Comparison of ENCODE assay signal across 26 cellular contexts in genomic region chr5:143659614-143660238, GRCh38.
A peak's percentile ranks its signal among the peaks of the same experiment; 100 is the strongest.
DNase-seq lines count a peak whose midpoint lies in the region; ATAC-seq and TF ChIP-seq lines count a peak whose summit lies in the region.
"Had no signal": no experiment of that assay in that cellular context is flagged by ENCODE, and none has a peak within 500 bp of the region (broad histone marks: within the 10 kb centered on the region; RNA-seq: fewer than 3 reads in every experiment).

No MANE protein-coding gene starts in this region.

- H3K27ac ChIP-seq in lung (ENCODE audit: low read depth in 1 of 2, low read length in 1 of 2), result no peak overlapping the region
- no peak overlapping the region for H3K27ac ChIP-seq in foreskin keratinocyte
- H3K27ac ChIP-seq: ovary, upper lobe of left lung, VCaP had no signal

- no peaks in the 10 kb centered on the region for H3K4me1 Mint-ChIP-seq in activated naive CD8-positive, alpha-beta T cell treated with anti-CD3 and anti-CD28 coated beads, Interleukin-2, amount 50 U/mL, for 24 hours
- H3K4me1 Mint-ChIP-seq in activated T-cell treated with anti-CD3 and anti-CD28 coated beads, Interleukin-2, amount 50 U/mL, for 24 hours (ENCODE audit: low read depth), result no peaks in the 10 kb centered on the region
- no peaks in the 10 kb centered on the region for H3K4me1 Mint-ChIP-seq in activated naive CD4-positive, alpha-beta T cell treated with anti-CD3 and anti-CD28 coated beads for 36 hours (ENCODE audit: low read depth)
- H3K4me1 Mint-ChIP-seq: activated CD4-positive, alpha-beta T cell treated with anti-CD3 and anti-CD28 coated beads for 36 hours; activated naive CD4-positive, alpha-beta T cell treated with anti-CD3 and anti-CD28 coated beads, Interleukin-2, amount 50 U/mL, for 24 hours; activated T-helper 17 cell treated with anti-CD3 and anti-CD28 coated beads, Interleukin-2, amount 50 U/mL, for 72 hours; immature natural killer cell; memory B cell; neural crest cell; stimulated activated memory B cell treated with anti-CD40 and anti-IgM and Interleukin-4, amounts not matched to agents 10 μg/mL and 1 μg/mL and 100 μg/mL, for 72 hours had no signal

- DNase-seq in DMS53 treated with DMSO at 0.1 percent for 48 hours (lab: John Stamatoyannopoulos, UW; ENCODE audit: unreplicated experiment) (peak; percentile 65), LoVo (ENCODE audit: low spot score) (peak; percentile 61), SHP77 (lab: John Stamatoyannopoulos, UW) (peak; percentile 10 to 28), lung (ENCODE audit: low spot score) (no peak), foreskin keratinocyte (no peak)
- DNase-seq in activated naive CD8-positive, alpha-beta T cell treated with anti-CD3 and anti-CD28 coated beads, Interleukin-2, amount 50 U/mL, for 24 hours, result no peak
- DNase-seq in activated T-cell treated with anti-CD3 and anti-CD28 coated beads, Interleukin-2, amount 50 U/mL, for 24 hours, result no peak
- no peak for DNase-seq in activated naive CD4-positive, alpha-beta T cell treated with anti-CD3 and anti-CD28 coated beads for 36 hours
- DNase-seq: activated CD4-positive, alpha-beta T cell treated with anti-CD3 and anti-CD28 coated beads for 36 hours; activated CD8-positive, alpha-beta T cell treated with anti-CD3 and anti-CD28 coated beads, Interleukin-2, amount 10 ng/mL, durations not matched to agents 7 days and 5 days; BE2C; CD8-positive, alpha-beta T cell; DMS 273 treated with DMSO at 0.1 percent for 48 hours; immature natural killer cell; NCI-H2107; NCI-H446; NK-92 treated with Interleukin-12 subunit alpha and Interleukin-12 subunit beta, amount 100 ng/mL, for 24 hours; ovary; upper lobe of left lung had no signal

- no peak overlapping the region for H3K4me3 ChIP-seq in lung
- H3K4me3 ChIP-seq: HAP-1, ovary, upper lobe of left lung had no signal

- H3K27me3 ChIP-seq in lung (ENCODE audit: control insufficient read depth, insufficient read depth) (no peaks in the 10 kb centered on the region), foreskin keratinocyte (no peaks in the 10 kb centered on the region)
- H3K27me3 ChIP-seq: BE2C, ovary, upper lobe of left lung had no signal

- no peaks in the 10 kb centered on the region for H3K36me3 ChIP-seq in lung (ENCODE audit: control insufficient read depth in 2 of 2, insufficient read depth in 2 of 2, low read length in 2 of 2)
- H3K36me3 ChIP-seq: BE2C, HAP-1, ovary, upper lobe of left lung had no signal

- no peaks in the 10 kb centered on the region for H3K9me3 Mint-ChIP-seq in activated naive CD8-positive, alpha-beta T cell treated with anti-CD3 and anti-CD28 coated beads, Interleukin-2, amount 50 U/mL, for 24 hours
- no peaks in the 10 kb centered on the region for H3K9me3 Mint-ChIP-seq in activated T-cell treated with anti-CD3 and anti-CD28 coated beads, Interleukin-2, amount 50 U/mL, for 24 hours
- H3K9me3 Mint-ChIP-seq in activated naive CD4-positive, alpha-beta T cell treated with anti-CD3 and anti-CD28 coated beads for 36 hours, result no peaks in the 10 kb centered on the region
- H3K9me3 Mint-ChIP-seq: activated naive CD4-positive, alpha-beta T cell treated with anti-CD3 and anti-CD28 coated beads, Interleukin-2, amount 50 U/mL, for 24 hours; activated T-helper 17 cell treated with anti-CD3 and anti-CD28 coated beads, Interleukin-2, amount 50 U/mL, for 72 hours; CD8-positive, alpha-beta T cell; immature natural killer cell; memory B cell; neural crest cell; stimulated activated memory B cell treated with anti-CD40 and anti-IgM and Interleukin-4, amounts not matched to agents 10 μg/mL and 1 μg/mL and 100 μg/mL, for 72 hours had no signal

- CTCF ChIA-PET in activated naive CD4-positive, alpha-beta T cell treated with anti-CD3 and anti-CD28 coated beads for 36 hours (lab: Charles Lee), result interaction anchor here (1.0 kb wide), 1 partner anchor 738 kb away, joined by 3 read pairs; no protein-coding TSS in a partner anchor

- H3K36me3 Mint-ChIP-seq in activated naive CD8-positive, alpha-beta T cell treated with anti-CD3 and anti-CD28 coated beads, Interleukin-2, amount 50 U/mL, for 24 hours (ENCODE audit: low read depth), result no peaks in the 10 kb centered on the region
- no peaks in the 10 kb centered on the region for H3K36me3 Mint-ChIP-seq in activated T-cell treated with anti-CD3 and anti-CD28 coated beads, Interleukin-2, amount 50 U/mL, for 24 hours (ENCODE audit: low read depth)
- H3K36me3 Mint-ChIP-seq in activated naive CD4-positive, alpha-beta T cell treated with anti-CD3 and anti-CD28 coated beads for 36 hours (ENCODE audit: low read depth), result no peaks in the 10 kb centered on the region
- H3K36me3 Mint-ChIP-seq: activated naive CD4-positive, alpha-beta T cell treated with anti-CD3 and anti-CD28 coated beads, Interleukin-2, amount 50 U/mL, for 24 hours; CD8-positive, alpha-beta T cell; immature natural killer cell; memory B cell; stimulated activated memory B cell treated with anti-CD40 and anti-IgM and Interleukin-4, amounts not matched to agents 10 μg/mL and 1 μg/mL and 100 μg/mL, for 72 hours had no signal

- intact Hi-C loops in activated naive CD4-positive, alpha-beta T cell treated with anti-CD3 and anti-CD28 coated beads for 36 hours (cut with micrococcal nuclease), result no loop called here

- H3K27ac Mint-ChIP-seq in activated naive CD8-positive, alpha-beta T cell treated with anti-CD3 and anti-CD28 coated beads, Interleukin-2, amount 50 U/mL, for 24 hours, result no peak overlapping the region
- no peak overlapping the region for H3K27ac Mint-ChIP-seq in activated T-cell treated with anti-CD3 and anti-CD28 coated beads, Interleukin-2, amount 50 U/mL, for 24 hours
- H3K27ac Mint-ChIP-seq in activated naive CD4-positive, alpha-beta T cell treated with anti-CD3 and anti-CD28 coated beads for 36 hours, result no peak overlapping the region
- H3K27ac Mint-ChIP-seq: activated CD4-positive, alpha-beta T cell treated with anti-CD3 and anti-CD28 coated beads for 36 hours; activated CD8-positive, alpha-beta T cell treated with anti-CD3 and anti-CD28 coated beads, Interleukin-2, amount 10 ng/mL, durations not matched to agents 7 days and 5 days; activated naive CD4-positive, alpha-beta T cell treated with anti-CD3 and anti-CD28 coated beads, Interleukin-2, amount 50 U/mL, for 24 hours; activated T-helper 17 cell treated with anti-CD3 and anti-CD28 coated beads, Interleukin-2, amount 50 U/mL, for 72 hours; CD8-positive, alpha-beta T cell; immature natural killer cell; memory B cell; stimulated activated memory B cell treated with anti-CD40 and anti-IgM and Interleukin-4, amounts not matched to agents 10 μg/mL and 1 μg/mL and 100 μg/mL, for 72 hours had no signal

- no peak for TF ChIP-seq CTCF in lung (IDR thresholded peaks at IDR 0.05; ENCODE audit: control extremely low read depth, extremely low read depth)
- no peak for TF ChIP-seq CTCF in foreskin keratinocyte (conservative IDR thresholded peaks at IDR 0.05)

- no peak overlapping the region for H3K4me3 Mint-ChIP-seq in activated naive CD8-positive, alpha-beta T cell treated with anti-CD3 and anti-CD28 coated beads, Interleukin-2, amount 50 U/mL, for 24 hours
- H3K4me3 Mint-ChIP-seq in activated T-cell treated with anti-CD3 and anti-CD28 coated beads, Interleukin-2, amount 50 U/mL, for 24 hours, result no peak overlapping the region
- H3K4me3 Mint-ChIP-seq in activated naive CD4-positive, alpha-beta T cell treated with anti-CD3 and anti-CD28 coated beads for 36 hours, result no peak overlapping the region
- H3K4me3 Mint-ChIP-seq: activated CD4-positive, alpha-beta T cell treated with anti-CD3 and anti-CD28 coated beads for 36 hours; activated CD8-positive, alpha-beta T cell treated with anti-CD3 and anti-CD28 coated beads, Interleukin-2, amount 10 ng/mL, durations not matched to agents 7 days and 5 days; activated naive CD4-positive, alpha-beta T cell treated with anti-CD3 and anti-CD28 coated beads, Interleukin-2, amount 50 U/mL, for 24 hours; activated T-helper 17 cell treated with anti-CD3 and anti-CD28 coated beads, Interleukin-2, amount 50 U/mL, for 72 hours; CD8-positive, alpha-beta T cell; immature natural killer cell; memory B cell; neural crest cell; stimulated activated memory B cell treated with anti-CD40 and anti-IgM and Interleukin-4, amounts not matched to agents 10 μg/mL and 1 μg/mL and 100 μg/mL, for 72 hours had no signal

- H3K9me3 ChIP-seq in lung (ENCODE audit: control insufficient read depth in 2 of 2, insufficient read depth in 1 of 2, low read length in 1 of 2), result no peaks in the 10 kb centered on the region
- H3K9me3 ChIP-seq: BE2C, HAP-1, ovary, upper lobe of left lung had no signal

- ATAC-seq in lung (ENCODE audit: insufficient read depth, low FRiP score) (peak; percentile 27), foreskin keratinocyte (no peak)
- ATAC-seq in activated naive CD8-positive, alpha-beta T cell treated with anti-CD3 and anti-CD28 coated beads, Interleukin-2, amount 50 U/mL, for 24 hours, result no peak
- ATAC-seq: activated CD4-positive, alpha-beta T cell treated with anti-CD3 and anti-CD28 coated beads for 36 hours; activated CD8-positive, alpha-beta T cell treated with anti-CD3 and anti-CD28 coated beads, Interleukin-2, amount 10 ng/mL, durations not matched to agents 7 days and 5 days; activated T-helper 17 cell treated with anti-CD3 and anti-CD28 coated beads, Interleukin-2, amount 50 U/mL, for 72 hours; CD8-positive, alpha-beta T cell; stimulated activated memory B cell treated with anti-CD40 and anti-IgM and Interleukin-4, amounts not matched to agents 10 μg/mL and 1 μg/mL and 100 μg/mL, for 72 hours had no signal

- H3K4me1 ChIP-seq in lung (ENCODE audit: control insufficient read depth in 2 of 2, insufficient read depth in 2 of 2, low read length in 2 of 2) (no peaks in the 10 kb centered on the region), foreskin keratinocyte (no peaks in the 10 kb centered on the region)
- H3K4me1 ChIP-seq: HAP-1 had no signal

- H3K27me3 Mint-ChIP-seq in activated naive CD8-positive, alpha-beta T cell treated with anti-CD3 and anti-CD28 coated beads, Interleukin-2, amount 50 U/mL, for 24 hours, result peaks cover 2% of the 10 kb centered on the region
- H3K27me3 Mint-ChIP-seq in activated T-cell treated with anti-CD3 and anti-CD28 coated beads, Interleukin-2, amount 50 U/mL, for 24 hours, result peaks cover 15% of the 10 kb centered on the region
- peaks cover 2% of the 10 kb centered on the region for H3K27me3 Mint-ChIP-seq in activated naive CD4-positive, alpha-beta T cell treated with anti-CD3 and anti-CD28 coated beads for 36 hours (ENCODE audit: low read depth)
- H3K27me3 Mint-ChIP-seq: activated CD4-positive, alpha-beta T cell treated with anti-CD3 and anti-CD28 coated beads for 36 hours; activated T-helper 17 cell treated with anti-CD3 and anti-CD28 coated beads, Interleukin-2, amount 50 U/mL, for 72 hours; memory B cell; stimulated activated memory B cell treated with anti-CD40 and anti-IgM and Interleukin-4, amounts not matched to agents 10 μg/mL and 1 μg/mL and 100 μg/mL, for 72 hours had no signal

- WGBS in lung, 2 donors, result 68 to 78% methylated on average over 3 of the region's 3 CpGs

Comparison
In these comparisons a context has a peak if more than half of its experiments do, and no peak if none do; other contexts are left out.
1. DNase-seq: peak in DMS53 treated with DMSO at 0.1 percent for 48 hours (single experiment), LoVo (single experiment) and SHP77 (2 of 2); none in lung (single experiment), activated naive CD8-positive, alpha-beta T cell treated with anti-CD3 and anti-CD28 coated beads, Interleukin-2, amount 50 U/mL, for 24 hours (single experiment), activated T-cell treated with anti-CD3 and anti-CD28 coated beads, Interleukin-2, amount 50 U/mL, for 24 hours (single experiment), activated naive CD4-positive, alpha-beta T cell treated with anti-CD3 and anti-CD28 coated beads for 36 hours (single experiment) and foreskin keratinocyte (0 of 2).